ENCODE assay signal across 1 cellular context in the genomic region with DNA sequence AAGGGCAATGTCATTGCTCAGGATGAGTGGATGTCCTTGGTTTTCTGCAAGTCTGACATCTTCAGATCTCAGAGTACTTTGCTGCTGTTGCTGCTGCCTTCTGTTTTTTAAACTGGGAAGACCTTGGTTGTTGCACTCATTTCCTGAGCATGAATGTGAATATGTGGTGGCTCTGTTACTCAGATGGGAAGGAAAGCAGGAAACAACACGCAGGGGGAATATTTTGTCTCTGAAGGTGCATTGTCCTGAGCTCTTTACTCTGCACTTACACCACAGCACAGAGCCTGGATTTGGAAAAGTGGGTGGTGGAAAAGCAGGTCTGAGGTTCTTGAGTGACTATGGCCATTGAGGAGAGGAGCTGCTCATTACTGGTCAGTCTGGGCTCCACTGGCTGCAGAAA.
TF ChIP-seq lines count a peak whose summit lies in the region.

No MANE protein-coding gene starts in this region.

TF ChIP-seq in GM23338, 12 proteins besides CTCF, POLR2A, EP300 and RAD21 (continued from another document):
- TF ChIP-seq, protein P1, sequence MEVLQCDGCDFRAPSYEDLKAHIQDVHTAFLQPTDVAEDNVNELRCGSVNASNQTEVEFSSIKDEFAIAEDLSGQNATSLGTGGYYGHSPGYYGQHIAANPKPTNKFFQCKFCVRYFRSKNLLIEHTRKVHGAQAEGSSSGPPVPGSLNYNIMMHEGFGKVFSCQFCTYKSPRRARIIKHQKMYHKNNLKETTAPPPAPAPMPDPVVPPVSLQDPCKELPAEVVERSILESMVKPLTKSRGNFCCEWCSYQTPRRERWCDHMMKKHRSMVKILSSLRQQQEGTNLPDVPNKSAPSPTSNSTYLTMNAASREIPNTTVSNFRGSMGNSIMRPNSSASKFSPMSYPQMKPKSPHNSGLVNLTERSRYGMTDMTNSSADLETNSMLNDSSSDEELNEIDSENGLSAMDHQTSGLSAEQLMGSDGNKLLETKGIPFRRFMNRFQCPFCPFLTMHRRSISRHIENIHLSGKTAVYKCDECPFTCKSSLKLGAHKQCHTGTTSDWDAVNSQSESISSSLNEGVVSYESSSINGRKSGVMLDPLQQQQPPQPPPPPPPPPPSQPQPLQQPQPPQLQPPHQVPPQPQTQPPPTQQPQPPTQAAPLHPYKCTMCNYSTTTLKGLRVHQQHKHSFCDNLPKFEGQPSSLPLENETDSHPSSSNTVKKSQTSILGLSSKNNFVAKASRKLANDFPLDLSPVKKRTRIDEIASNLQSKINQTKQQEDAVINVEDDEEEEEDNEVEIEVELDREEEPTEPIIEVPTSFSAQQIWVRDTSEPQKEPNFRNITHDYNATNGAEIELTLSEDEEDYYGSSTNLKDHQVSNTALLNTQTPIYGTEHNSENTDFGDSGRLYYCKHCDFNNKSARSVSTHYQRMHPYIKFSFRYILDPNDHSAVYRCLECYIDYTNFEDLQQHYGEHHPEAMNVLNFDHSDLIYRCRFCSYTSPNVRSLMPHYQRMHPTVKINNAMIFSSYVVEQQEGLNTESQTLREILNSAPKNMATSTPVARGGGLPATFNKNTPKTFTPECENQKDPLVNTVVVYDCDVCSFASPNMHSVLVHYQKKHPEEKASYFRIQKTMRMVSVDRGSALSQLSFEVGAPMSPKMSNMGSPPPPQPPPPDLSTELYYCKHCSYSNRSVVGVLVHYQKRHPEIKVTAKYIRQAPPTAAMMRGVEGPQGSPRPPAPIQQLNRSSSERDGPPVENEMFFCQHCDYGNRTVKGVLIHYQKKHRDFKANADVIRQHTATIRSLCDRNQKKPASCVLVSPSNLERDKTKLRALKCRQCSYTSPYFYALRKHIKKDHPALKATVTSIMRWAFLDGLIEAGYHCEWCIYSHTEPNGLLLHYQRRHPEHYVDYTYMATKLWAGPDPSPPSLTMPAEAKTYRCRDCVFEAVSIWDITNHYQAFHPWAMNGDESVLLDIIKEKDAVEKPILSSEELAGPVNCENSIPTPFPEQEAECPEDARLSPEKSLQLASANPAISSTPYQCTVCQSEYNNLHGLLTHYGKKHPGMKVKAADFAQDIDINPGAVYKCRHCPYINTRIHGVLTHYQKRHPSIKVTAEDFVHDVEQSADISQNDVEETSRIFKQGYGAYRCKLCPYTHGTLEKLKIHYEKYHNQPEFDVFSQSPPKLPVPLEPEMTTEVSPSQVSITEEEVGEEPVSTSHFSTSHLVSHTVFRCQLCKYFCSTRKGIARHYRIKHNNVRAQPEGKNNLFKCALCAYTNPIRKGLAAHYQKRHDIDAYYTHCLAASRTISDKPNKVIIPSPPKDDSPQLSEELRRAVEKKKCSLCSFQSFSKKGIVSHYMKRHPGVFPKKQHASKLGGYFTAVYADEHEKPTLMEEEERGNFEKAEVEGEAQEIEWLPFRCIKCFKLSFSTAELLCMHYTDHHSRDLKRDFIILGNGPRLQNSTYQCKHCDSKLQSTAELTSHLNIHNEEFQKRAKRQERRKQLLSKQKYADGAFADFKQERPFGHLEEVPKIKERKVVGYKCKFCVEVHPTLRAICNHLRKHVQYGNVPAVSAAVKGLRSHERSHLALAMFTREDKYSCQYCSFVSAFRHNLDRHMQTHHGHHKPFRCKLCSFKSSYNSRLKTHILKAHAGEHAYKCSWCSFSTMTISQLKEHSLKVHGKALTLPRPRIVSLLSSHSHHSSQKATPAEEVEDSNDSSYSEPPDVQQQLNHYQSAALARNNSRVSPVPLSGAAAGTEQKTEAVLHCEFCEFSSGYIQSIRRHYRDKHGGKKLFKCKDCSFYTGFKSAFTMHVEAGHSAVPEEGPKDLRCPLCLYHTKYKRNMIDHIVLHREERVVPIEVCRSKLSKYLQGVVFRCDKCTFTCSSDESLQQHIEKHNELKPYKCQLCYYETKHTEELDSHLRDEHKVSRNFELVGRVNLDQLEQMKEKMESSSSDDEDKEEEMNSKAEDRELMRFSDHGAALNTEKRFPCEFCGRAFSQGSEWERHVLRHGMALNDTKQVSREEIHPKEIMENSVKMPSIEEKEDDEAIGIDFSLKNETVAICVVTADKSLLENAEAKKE (CRISPR knock-in tag; IDR thresholded peaks at IDR 0.05), result no peak
- TF ChIP-seq, protein P2, sequence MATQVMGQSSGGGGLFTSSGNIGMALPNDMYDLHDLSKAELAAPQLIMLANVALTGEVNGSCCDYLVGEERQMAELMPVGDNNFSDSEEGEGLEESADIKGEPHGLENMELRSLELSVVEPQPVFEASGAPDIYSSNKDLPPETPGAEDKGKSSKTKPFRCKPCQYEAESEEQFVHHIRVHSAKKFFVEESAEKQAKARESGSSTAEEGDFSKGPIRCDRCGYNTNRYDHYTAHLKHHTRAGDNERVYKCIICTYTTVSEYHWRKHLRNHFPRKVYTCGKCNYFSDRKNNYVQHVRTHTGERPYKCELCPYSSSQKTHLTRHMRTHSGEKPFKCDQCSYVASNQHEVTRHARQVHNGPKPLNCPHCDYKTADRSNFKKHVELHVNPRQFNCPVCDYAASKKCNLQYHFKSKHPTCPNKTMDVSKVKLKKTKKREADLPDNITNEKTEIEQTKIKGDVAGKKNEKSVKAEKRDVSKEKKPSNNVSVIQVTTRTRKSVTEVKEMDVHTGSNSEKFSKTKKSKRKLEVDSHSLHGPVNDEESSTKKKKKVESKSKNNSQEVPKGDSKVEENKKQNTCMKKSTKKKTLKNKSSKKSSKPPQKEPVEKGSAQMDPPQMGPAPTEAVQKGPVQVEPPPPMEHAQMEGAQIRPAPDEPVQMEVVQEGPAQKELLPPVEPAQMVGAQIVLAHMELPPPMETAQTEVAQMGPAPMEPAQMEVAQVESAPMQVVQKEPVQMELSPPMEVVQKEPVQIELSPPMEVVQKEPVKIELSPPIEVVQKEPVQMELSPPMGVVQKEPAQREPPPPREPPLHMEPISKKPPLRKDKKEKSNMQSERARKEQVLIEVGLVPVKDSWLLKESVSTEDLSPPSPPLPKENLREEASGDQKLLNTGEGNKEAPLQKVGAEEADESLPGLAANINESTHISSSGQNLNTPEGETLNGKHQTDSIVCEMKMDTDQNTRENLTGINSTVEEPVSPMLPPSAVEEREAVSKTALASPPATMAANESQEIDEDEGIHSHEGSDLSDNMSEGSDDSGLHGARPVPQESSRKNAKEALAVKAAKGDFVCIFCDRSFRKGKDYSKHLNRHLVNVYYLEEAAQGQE (IDR thresholded peaks at IDR 0.05; ENCODE audit: unreplicated experiment), result no peak
- TF ChIP-seq ZNF114 (CRISPR knock-in tag; IDR thresholded peaks at IDR 0.05), result no peak
